In genomic region chr17:8793649-8794048, GRCh38 we compare ENCODE assay signal across 22 cellular contexts. TPM values are rescaled to one million over a fixed set of nuclear protein-coding genes. Genes with fewer than 3 reads are reported as not detected.
DNase-seq lines count a peak whose midpoint lies in the region; ATAC-seq, FAIRE-seq and TF ChIP-seq lines count a peak whose summit lies in the region.
"Had no signal": no experiment of that assay in that cellular context is flagged by ENCODE, and none has a peak within 500 bp of the region (broad histone marks: within the 10 kb centered on the region; RNA-seq: fewer than 3 reads in every experiment).

No MANE protein-coding gene starts in this region.

- no peak overlapping the region for H3K9ac ChIP-seq in GM12878 (ENCODE audit: control insufficient read depth, insufficient read depth, low read length)
- H3K9ac ChIP-seq: BLaER1 had no signal

- no peaks in the 10 kb centered on the region for H4K20me1 ChIP-seq in GM12878 (ENCODE audit: control insufficient read depth, insufficient read depth)
- H4K20me1 ChIP-seq: BLaER1 had no signal

- no peaks in the 10 kb centered on the region for H3K79me2 ChIP-seq in GM12878 (ENCODE audit: control insufficient read depth, insufficient read depth, low read length)

- no peaks in the 10 kb centered on the region for H3K9me3 ChIP-seq in GM12878 (replicated peaks; ENCODE audit: control insufficient read depth, insufficient read depth, low read length)

- DNase-seq in SIG-M5 treated with dmso at 0.1 percent for 504 hours (lab: John Stamatoyannopoulos, UW; ENCODE audit: unreplicated experiment) (peak; percentile 49), SIG-M5 (lab: John Stamatoyannopoulos, UW) (no peak), NOMO-1 treated with DMSO at 0.1 percent for 48 hours (lab: John Stamatoyannopoulos, UW; ENCODE audit: unreplicated experiment) (peak; percentile 77), GM12878 (ENCODE audit: low read depth, low spot score) (no peak), progenitor cell of endocrine pancreas (ENCODE audit: low spot score, unreplicated experiment) (no peak), GM19239 (ENCODE audit: insufficient read length, low spot score) (no peak), T-cell (no peak)
- DNase-seq: DMS 273 treated with DMSO at 0.1 percent for 48 hours, GDM1, HFFc6, Karpas-422, MG63, NCI-H187, NCI-H446, NCI-H69, SHP77 had no signal

- no peak overlapping the region for H3K4me3 Mint-ChIP-seq in progenitor cell of endocrine pancreas (ENCODE audit: low read depth)
- no peak overlapping the region for H3K4me3 Mint-ChIP-seq in T-cell
- H3K4me3 Mint-ChIP-seq: HFFc6 had no signal

- no TSS peak for BruUV-seq in GM12878 (replicated peaks; lab: Mats Ljungman, UMichigan)

- H3K36me3 Mint-ChIP-seq in progenitor cell of endocrine pancreas (ENCODE audit: insufficient read depth), result peaks cover 10% of the 10 kb centered on the region
- H3K36me3 Mint-ChIP-seq in T-cell, result no peaks in the 10 kb centered on the region

- H3K4me1 ChIP-seq in GM12878 (ENCODE audit: control insufficient read depth, insufficient read depth, low read length), result no peaks in the 10 kb centered on the region

- H2AFZ ChIP-seq in GM12878 (ENCODE audit: control insufficient read depth, low read depth, low read length), result no peak overlapping the region

- H3K27me3 ChIP-seq in GM12878 (replicated peaks in 1 of 2; ENCODE audit: control insufficient read depth in 2 of 2, insufficient read depth in 2 of 2, low read length in 1 of 2), result no peaks in the 10 kb centered on the region
- H3K27me3 ChIP-seq: BLaER1, MG63 had no signal

- POLR2A ChIA-PET in GM12878 (lab: Charles Lee), result no interaction called here
- POLR2A ChIA-PET in T-cell (lab: Charles Lee), result interaction anchor here in 1 of 2 donors (0.7 kb wide), 1 partner anchor 1285 kb away, joined by 5 read pairs; no protein-coding TSS in a partner anchor

- H3K27me3 Mint-ChIP-seq in progenitor cell of endocrine pancreas (no peaks in the 10 kb centered on the region), T-cell (peaks cover 0 to 6% of the 10 kb centered on the region in 2 donors)

- WGBS in GM12878 (ENCODE audit: insufficient coverage, insufficient replicate concordance, low lambda C conversion rate, missing lambda C conversion rate), result 3% methylated on average over 2 of the region's 2 CpGs

- RAD21 ChIA-PET in GM12878 (lab: Charles Lee; ENCODE audit: unreplicated experiment), result interaction anchor here (1.4 to 2.6 kb wide), 2 partner anchors 14 to 99 kb away, joined by 4 to 9 read pairs; no protein-coding TSS in a partner anchor

- no peak overlapping the region for H3K4me2 ChIP-seq in GM12878 (ENCODE audit: control insufficient read depth, insufficient read depth)
- H3K4me2 ChIP-seq: BLaER1 had no signal

- CTCF ChIA-PET in GM12878 (lab: Yijun Ruan, JAX), result interaction anchor here (2.4 kb wide), 1 partner anchor 8 kb away, joined by 16 read pairs; no protein-coding TSS in a partner anchor
- CTCF ChIA-PET in T-cell (lab: Charles Lee), result no interaction called here

- H3K9me3 Mint-ChIP-seq in progenitor cell of endocrine pancreas (ENCODE audit: low read depth) (peaks cover 6% of the 10 kb centered on the region), T-cell (peaks cover 3 to 10% (median 4%) of the 10 kb centered on the region in 3 donors)

- H3K27ac Mint-ChIP-seq in progenitor cell of endocrine pancreas, result peak overlapping the region; percentile 17
- H3K27ac Mint-ChIP-seq in T-cell, result no peak overlapping the region
- H3K27ac Mint-ChIP-seq: HFFc6 had no signal

- TF ChIP-seq CTCF in GM12878 (IDR thresholded peaks at IDR 0.05 in 2 of 3, conservative IDR thresholded peaks at IDR 0.05 in 1 of 3; ENCODE audit: control insufficient read depth in 2 of 3, extremely low read depth in 1 of 3, insufficient read depth in 1 of 3, low read depth in 3 of 3, low read length in 3 of 3) (no peak), progenitor cell of endocrine pancreas (IDR thresholded peaks at IDR 0.05; ENCODE audit: unreplicated experiment) (no peak)

- no peak for TF ChIP-seq RAD21 in GM12878 (IDR thresholded peaks at IDR 0.05; ENCODE audit: insufficient read depth, low read depth, low read length)

- no peak for TF ChIP-seq POLR2A in GM12878 (IDR thresholded peaks at IDR 0.05; ENCODE audit: low read depth, low read length)

- TF ChIP-seq EP300 in GM12878 (IDR thresholded peaks at IDR 0.05; ENCODE audit: borderline replicate concordance in 1 of 2, control insufficient read depth in 1 of 2, low read depth in 2 of 2, low read length in 2 of 2), result no peak

- ATAC-seq in GM12878 (no peak), GM19328 (IDR thresholded peaks at IDR 0.05; ENCODE audit: unreplicated experiment) (no peak), T-cell (replicated peaks in 1 of 4) (no peak)
- ATAC-seq: Panc1 had no signal

- in situ Hi-C loops in GM12878 (cut with MboI), result no loop called here

- SMC1A ChIA-PET in GM12878 (lab: Charles Lee; ENCODE audit: uncharacterized antibody, unreplicated experiment), result interaction anchor here (0.6 to 1.4 kb wide), 2 partner anchors 13 to 99 kb away, joined by 3 to 10 read pairs; no protein-coding TSS in a partner anchor

- H3K4me1 Mint-ChIP-seq in progenitor cell of endocrine pancreas (ENCODE audit: low read depth) (peaks cover 60% of the 10 kb centered on the region), T-cell (no peaks in the 10 kb centered on the region)

- H3K27ac ChIP-seq in GM12878 (ENCODE audit: control insufficient read depth, insufficient read depth), result no peak overlapping the region
- H3K27ac ChIP-seq: 22Rv1, BLaER1 had no signal

- intact Hi-C loops in GM12878 (cut with micrococcal nuclease; ENCODE audit: unreplicated experiment), result no loop called here

- no peak overlapping the region for H3K4me3 ChIP-seq in GM12878
- H3K4me3 ChIP-seq: BLaER1, MG63 had no signal

- H3K36me3 ChIP-seq in GM12878 (ENCODE audit: control insufficient read depth in 2 of 2, insufficient read depth in 2 of 2, low read length in 1 of 2), result peaks cover 4 to 9% of the 10 kb centered on the region in 2 experiments; a peak in 3 of 4 replicates
- H3K36me3 ChIP-seq: BLaER1, MG63 had no signal

- no peak for FAIRE-seq in GM12878 (lab: Jason Lieb, UNC)
- no peak for FAIRE-seq in GM19239 (lab: Jason Lieb, UNC)
- FAIRE-seq: H54 had no signal

RNA-seq across cellular contexts. Expression of gene MFSD6L, which starts 5.5 kb away (rescaled TPM):
- 51.1 and 52.2 TPM in 2 replicates for total RNA-seq in GM12878 (2013; cell fraction: nucleolus; rRNA removed)
- total RNA-seq in GM12878 (2014; rRNA removed) (1.5 and 1.8 TPM in 2 replicates), GM12878 (2014; rRNA removed; fragmentation: Illumina TruSeq; extraction: Trizol) (1.3 and 1.4 TPM in 2 replicates), GM12878 (2021) (2.8 and 3.1 TPM in 2 replicates), progenitor cell of endocrine pancreas (10.7 and 11.2 TPM in 2 replicates), T-cell (under 1 TPM in 4 of 5 donors, not detected in 1; 0.13 to 0.32 (median 0.20) TPM)
- polyA plus RNA-seq in GM12878 (2011; ENCODE audit: low read depth), result 1.3 TPM
- polyA plus RNA-seq in GM12878 (2011; rRNA removed) (0.76 and 1.2 TPM in 2 replicates), GM12878 (2014; fragmentation: Illumina TruSeq; extraction: Trizol) (0.33 and 0.94 TPM in 2 replicates), GM12878 (2014; fragmentation: Nextera tagmentation; extraction: Ambion mirVana) (under 1 TPM; 0.39 to 0.49 TPM), GM12878 (2014; rRNA removed) (1.9 and 2.5 TPM in 2 replicates), GM12878 (2016; fragmentation: Nextera tagmentation; extraction: Ambion mirVana) (under 1 TPM; 0.40 to 0.67 TPM)
- 1.1 and 1.5 TPM in 2 replicates for polyA plus RNA-seq in GM12878 (2011; cell fraction: cytosol; rRNA removed)
- 8.7 and 9.7 TPM in 2 replicates for polyA plus RNA-seq in GM12878 (2011; cell fraction: nucleus; rRNA removed)
- 2.2 and 2.5 TPM in 2 replicates for polyA plus RNA-seq in GM12878 (2012)
- polyA minus RNA-seq in GM12878 (2011; rRNA and poly(A)+ RNA removed), result 2.9 and 6.6 TPM in 2 replicates
- 0.83 TPM in 1 of 2 replicates, not detected in the other for polyA minus RNA-seq in GM12878 (2011; cell fraction: cytosol; rRNA and poly(A)+ RNA removed)
- 5.7 and 12.0 TPM in 2 replicates for polyA minus RNA-seq in GM12878 (2011; cell fraction: nucleus; rRNA and poly(A)+ RNA removed)
- total RNA-seq: HFFc6, HT-29 had no signal

RNA-seq across cellular contexts. Expression of gene SPDYE4, which starts 35.3 kb away (rescaled TPM):
- not detected in 2 replicates for total RNA-seq in GM12878 (2013; cell fraction: nucleolus; rRNA removed)
- total RNA-seq in GM12878 (2014; rRNA removed) (not detected in 2 replicates), GM12878 (2014; rRNA removed; fragmentation: Illumina TruSeq; extraction: Trizol) (not detected in 2 replicates), GM12878 (2021) (not detected in 2 replicates), progenitor cell of endocrine pancreas (not detected in 2 replicates), T-cell (not detected)
- not detected for polyA plus RNA-seq in GM12878 (2011; ENCODE audit: low read depth)
- polyA plus RNA-seq in GM12878 (2011; rRNA removed) (0.07 and 0.23 TPM in 2 replicates), GM12878 (2014; fragmentation: Illumina TruSeq; extraction: Trizol) (0.18 TPM in 1 of 2 replicates, not detected in the other), GM12878 (2014; fragmentation: Nextera tagmentation; extraction: Ambion mirVana) (not detected), GM12878 (2014; rRNA removed) (not detected in 2 replicates), GM12878 (2016; fragmentation: Nextera tagmentation; extraction: Ambion mirVana) (not detected)
- not detected in 2 replicates for polyA plus RNA-seq in GM12878 (2011; cell fraction: cytosol; rRNA removed)
- polyA plus RNA-seq in GM12878 (2011; cell fraction: nucleus; rRNA removed), result 0.16 and 0.22 TPM in 2 replicates
- polyA plus RNA-seq in GM12878 (2012), result not detected in 2 replicates
- polyA minus RNA-seq in GM12878 (2011; rRNA and poly(A)+ RNA removed), result not detected in 2 replicates
- not detected in 2 replicates for polyA minus RNA-seq in GM12878 (2011; cell fraction: cytosol; rRNA and poly(A)+ RNA removed)
- polyA minus RNA-seq in GM12878 (2011; cell fraction: nucleus; rRNA and poly(A)+ RNA removed), result not detected in 2 replicates
- total RNA-seq: HFFc6, HT-29 had no signal

RNA-seq across cellular contexts. Expression of gene CCDC42, which starts 49.0 kb away (rescaled TPM):
- not detected in 2 replicates for total RNA-seq in GM12878 (2013; cell fraction: nucleolus; rRNA removed)
- total RNA-seq in GM12878 (2014; rRNA removed) (0.23 TPM in 1 of 2 replicates, not detected in the other), GM12878 (2014; rRNA removed; fragmentation: Illumina TruSeq; extraction: Trizol) (not detected in 2 replicates), GM12878 (2021) (not detected in 2 replicates), progenitor cell of endocrine pancreas (not detected in 2 replicates), T-cell (under 1 TPM in 1 of 5 donors, not detected in 4; 0.46 TPM)
- polyA plus RNA-seq in GM12878 (2011; ENCODE audit: low read depth), result not detected
- polyA plus RNA-seq in GM12878 (2011; rRNA removed) (0.07 TPM in 2 replicates), GM12878 (2014; fragmentation: Illumina TruSeq; extraction: Trizol) (0.06 TPM in 1 of 2 replicates, not detected in the other), GM12878 (2014; fragmentation: Nextera tagmentation; extraction: Ambion mirVana) (not detected), GM12878 (2014; rRNA removed) (not detected in 2 replicates), GM12878 (2016; fragmentation: Nextera tagmentation; extraction: Ambion mirVana) (not detected)
- 0.04 and 0.23 TPM in 2 replicates for polyA plus RNA-seq in GM12878 (2011; cell fraction: cytosol; rRNA removed)
- 0.34 TPM in 1 of 2 replicates, not detected in the other for polyA plus RNA-seq in GM12878 (2011; cell fraction: nucleus; rRNA removed)
- 0.15 TPM in 1 of 2 replicates, not detected in the other for polyA plus RNA-seq in GM12878 (2012)
- polyA minus RNA-seq in GM12878 (2011; rRNA and poly(A)+ RNA removed), result not detected in 2 replicates
- not detected in 2 replicates for polyA minus RNA-seq in GM12878 (2011; cell fraction: cytosol; rRNA and poly(A)+ RNA removed)
- polyA minus RNA-seq in GM12878 (2011; cell fraction: nucleus; rRNA and poly(A)+ RNA removed), result not detected in 2 replicates
- total RNA-seq: HFFc6, HT-29 had no signal

Comparison
In these comparisons a context has a peak if more than half of its experiments do, and no peak if none do; other contexts are left out.
1. DNase-seq: peak in SIG-M5 treated with dmso at 0.1 percent for 504 hours (single experiment) and NOMO-1 treated with DMSO at 0.1 percent for 48 hours (single experiment); none in SIG-M5 (single experiment), GM12878 (single experiment), progenitor cell of endocrine pancreas (single experiment), GM19239 (single experiment) and T-cell (0 of 34).